Comparison of ENCODE assay signal across 8 cellular contexts in genomic region chr4:17614416-17615299, GRCh38. TPM values are rescaled to one million over a fixed set of nuclear protein-coding genes. Genes with fewer than 3 reads are reported as not detected.
A peak's percentile ranks its signal among the peaks of the same experiment; 100 is the strongest.
DNase-seq lines count a peak whose midpoint lies in the region; ATAC-seq and TF ChIP-seq lines count a peak whose summit lies in the region.

TSS of gene MED28 (plus strand) at chr4:17614641. CDS start at chr4:17614655, 14 bp downstream.

- H3K9ac ChIP-seq in liver (ENCODE audit: low read depth in 1 of 2, low read length in 2 of 2) = peak within 1 kb of the TSS; percentile 80 to 99

- ATAC-seq in GM19351 (IDR thresholded peaks at IDR 0.05; ENCODE audit: unreplicated experiment) (peak; percentile 94), HG03521 (IDR thresholded peaks at IDR 0.05; ENCODE audit: unreplicated experiment) (peak; percentile 88)

- DNase-seq in NCI-H774 (lab: John Stamatoyannopoulos, UW) (peak; percentile 93), dermis microvascular lymphatic vessel endothelial cell (ENCODE audit: low read depth in 2 of 2) (peak; percentile 84 to 93)
- peak; percentile 92 to 95 for DNase-seq in activated CD4-positive, alpha-beta T cell treated with anti-CD3 and anti-CD28 coated beads, Interleukin-2, amount 50 U/mL, for 4 hours
- DNase-seq in stimulated activated CD4-positive, alpha-beta T cell treated with anti-CD3 and anti-CD28 coated beads, Interleukin-4, amount 100 ng/mL, for 24 hours = peak; percentile 98

- TF ChIP-seq RAD21 in liver (IDR thresholded peaks at IDR 0.05) = peak in 1 of 2 donors; percentile 15

- WGBS in liver = under 1% methylated on average over 46 of the region's 46 CpGs

- no peak for TF ChIP-seq CTCF in C4-2B (conservative IDR thresholded peaks at IDR 0.05)
- TF ChIP-seq CTCF in liver (IDR thresholded peaks at IDR 0.05; ENCODE audit: low read depth, low read length, missing input control) = no peak

- peak within 1 kb of the TSS; percentile 55 to 99 (median 94) for H3K4me3 ChIP-seq in liver (ENCODE audit: low read depth in 1 of 3, low read length in 3 of 3)

- peaks cover 4 to 26% (median 21%) of the 10 kb centered on the region in 4 donors for H3K4me1 ChIP-seq in liver (ENCODE audit: control insufficient read depth in 4 of 4, insufficient read depth in 4 of 4, low read length in 3 of 4)

- H3K27me3 ChIP-seq in liver (ENCODE audit: control insufficient read depth in 4 of 4, insufficient read depth in 4 of 4, low read length in 3 of 4) = no peaks in the 10 kb centered on the region

- peak within 1 kb of the TSS; percentile 84 for H3K27ac ChIP-seq in C4-2B
- peak within 1 kb of the TSS; percentile 80 to 86 for H3K27ac ChIP-seq in liver (ENCODE audit: low read depth in 1 of 2, low read length in 2 of 2)

- H3K36me3 ChIP-seq in liver (ENCODE audit: control insufficient read depth in 4 of 4, insufficient read depth in 3 of 4, low read depth in 1 of 4, low read length in 3 of 4) = peaks cover 0 to 5% (median 2%) of the 10 kb centered on the region in 4 donors

- H3K9me3 ChIP-seq in liver (ENCODE audit: control insufficient read depth in 4 of 4, low read length in 3 of 4) = no peaks in the 10 kb centered on the region

TF ChIP-seq in liver, 16 proteins besides CTCF, POLR2A, EP300 and RAD21:
- TF ChIP-seq REST (IDR thresholded peaks at IDR 0.05) = peak; percentile 13
- peak; percentile 49 for TF ChIP-seq TAF1 (conservative IDR thresholded peaks at IDR 0.05)
- peak in 1 of 2 donors; percentile 29 for TF ChIP-seq EGR1 (IDR thresholded peaks at IDR 0.05; ENCODE audit: low read depth in 2 of 2)
- no peak for TF ChIP-seq HNF4G (IDR thresholded peaks at IDR 0.05)
- TF ChIP-seq HNF4A (conservative IDR thresholded peaks at IDR 0.05) = peak in 1 of 2 donors; percentile 11
- TF ChIP-seq SP1 (IDR thresholded peaks at IDR 0.05) = peak; percentile 40
- TF ChIP-seq FOXA2 (IDR thresholded peaks at IDR 0.05) = no peak
- peak in 1 of 2 donors; percentile 40 for TF ChIP-seq JUND (IDR thresholded peaks at IDR 0.05)
- TF ChIP-seq ZBTB33 (IDR thresholded peaks at IDR 0.05) = peak; percentile 66
- TF ChIP-seq FOXA1 (IDR thresholded peaks at IDR 0.05) = no peak
- peak; percentile 99 for TF ChIP-seq YY1 (IDR thresholded peaks at IDR 0.05)
- peak in 1 of 2 donors; percentile 49 for TF ChIP-seq GABPA (IDR thresholded peaks at IDR 0.05 in 1 of 2, conservative IDR thresholded peaks at IDR 0.05 in 1 of 2)
- peak; percentile 65 for TF ChIP-seq MAX (IDR thresholded peaks at IDR 0.05)
- TF ChIP-seq RXRA (IDR thresholded peaks at IDR 0.05) = peak in 1 of 2 donors; percentile 15

RNA-seq across cellular contexts. Expression of gene MED28, which starts in this region (rescaled TPM):
- 15.8 and 27.3 TPM in 2 replicates for total RNA-seq in dermis microvascular lymphatic vessel endothelial cell
- total RNA-seq in liver = 10 to 100 TPM in 1 of 2 donors, 1 to 10 TPM in 1; 8.5 to 26.8 TPM
- 1 to 10 TPM; 6.3 to 9.8 TPM for polyA plus RNA-seq in liver

Comparison
In these comparisons a context has a peak if more than half of its experiments do, and no peak if none do; other contexts are left out.
1. Peak in every context shown above with its lines: DNase-seq, ATAC-seq, H3K4me3 ChIP-seq and H3K27ac ChIP-seq.